ENCODE assay signal across 25 cellular contexts in the genomic region with DNA sequence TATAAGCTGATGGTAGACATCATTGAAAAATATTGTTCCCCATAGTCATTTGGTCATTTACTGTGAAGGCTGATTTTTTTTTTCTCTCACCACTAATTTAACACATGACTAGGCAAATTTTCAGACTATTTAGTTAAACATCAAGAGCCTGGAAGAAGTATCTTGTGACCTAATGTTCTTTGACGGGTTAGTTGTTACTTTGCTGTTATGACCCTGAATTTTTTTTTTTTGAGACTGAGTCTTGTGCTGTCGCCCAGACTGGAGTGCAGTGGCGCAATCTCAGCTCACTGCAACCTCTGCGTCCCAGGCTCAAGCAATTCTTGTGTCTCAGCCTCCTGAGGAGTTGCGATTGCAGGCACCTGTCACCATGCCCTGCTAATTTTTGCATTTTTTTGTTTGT.
"Had no signal": no experiment of that assay in that cellular context is flagged by ENCODE, and none has a peak within 500 bp of the region (broad histone marks: within the 10 kb centered on the region; RNA-seq: fewer than 3 reads in every experiment).

No MANE protein-coding gene starts in this region.

- FAIRE-seq: urothelium cell line had no signal

- H3K27ac ChIP-seq: dorsolateral prefrontal cortex, gastrocnemius medialis, heart right ventricle, left ventricle myocardium inferior, lower lobe of right lung, neural progenitor cell, ovary, spleen, thoracic aorta had no signal

- H3K36me3 ChIP-seq: ovary, thoracic aorta had no signal

- H3K4me3 ChIP-seq: dorsolateral prefrontal cortex, gastrocnemius medialis, heart right ventricle, left ventricle myocardium inferior, lower lobe of right lung, neural progenitor cell, ovary, spleen, thoracic aorta had no signal

- H3K4me1 ChIP-seq: gastrocnemius medialis, heart right ventricle, left ventricle myocardium inferior, lower lobe of right lung, neural progenitor cell, spleen had no signal

- H2AFZ ChIP-seq: neural progenitor cell had no signal

- H3K9ac ChIP-seq: neural progenitor cell had no signal

- DNase-seq: cortex of kidney; dorsolateral prefrontal cortex; effector CD8-positive, alpha-beta T cell; gastrocnemius medialis; heart right ventricle; hypothalamus; islet precursor cell; left ventricle myocardium inferior; lower lobe of right lung; midbrain; nucleus accumbens; ovary; spleen; stimulated activated CD4-positive, alpha-beta T cell treated with anti-CD3 and anti-CD28 coated beads, Interleukin-15, amount 100 ng/mL, for 24 hours; stimulated activated CD4-positive, alpha-beta T cell treated with anti-CD3 and anti-CD28 coated beads, Interleukin-1b, Interleukin-23, amount 100 ng/mL, for 48 hours; stimulated activated CD4-positive, alpha-beta T cell treated with anti-CD3 and anti-CD28 coated beads, Interleukin-4, amount 100 ng/mL, for 4 hours; stimulated activated naive B cell treated with anti-CD40 and anti-IgM and Interleukin-4, amounts not matched to agents 10 μg/mL and 1 μg/mL and 100 μg/mL, for 72 hours; stimulated activated naive CD8-positive, alpha-beta T cell treated with anti-CD3 and anti-CD28 coated beads, Interleukin-15, amount 100 ng/mL, for 72 hours; trophoblast cell had no signal

- ATAC-seq: esophagus mucosa; gastrocnemius medialis; heart right ventricle; lower lobe of right lung; natural killer cell treated with Interleukin-12 subunit alpha and Interleukin-12 subunit beta and Interleukin-15 and Interleukin-18, amount 100 ng/mL, for 72 hours; sciatic nerve; stimulated activated naive B cell treated with anti-CD40 and anti-IgM and Interleukin-4, amounts not matched to agents 10 μg/mL and 1 μg/mL and 100 μg/mL, for 72 hours; stimulated activated naive CD8-positive, alpha-beta T cell treated with anti-CD3 and anti-CD28 coated beads, Interleukin-15, amount 100 ng/mL, for 72 hours had no signal

- H3K4me2 ChIP-seq: neural progenitor cell had no signal

- H3K9me3 ChIP-seq: gastrocnemius medialis, heart right ventricle, left ventricle myocardium inferior, lower lobe of right lung, ovary, spleen, thoracic aorta had no signal

- H3K27me3 ChIP-seq: dorsolateral prefrontal cortex, gastrocnemius medialis, heart right ventricle, neural progenitor cell, ovary, spleen had no signal
